27 cellular contexts compared by ENCODE assay signal in the genomic region with DNA sequence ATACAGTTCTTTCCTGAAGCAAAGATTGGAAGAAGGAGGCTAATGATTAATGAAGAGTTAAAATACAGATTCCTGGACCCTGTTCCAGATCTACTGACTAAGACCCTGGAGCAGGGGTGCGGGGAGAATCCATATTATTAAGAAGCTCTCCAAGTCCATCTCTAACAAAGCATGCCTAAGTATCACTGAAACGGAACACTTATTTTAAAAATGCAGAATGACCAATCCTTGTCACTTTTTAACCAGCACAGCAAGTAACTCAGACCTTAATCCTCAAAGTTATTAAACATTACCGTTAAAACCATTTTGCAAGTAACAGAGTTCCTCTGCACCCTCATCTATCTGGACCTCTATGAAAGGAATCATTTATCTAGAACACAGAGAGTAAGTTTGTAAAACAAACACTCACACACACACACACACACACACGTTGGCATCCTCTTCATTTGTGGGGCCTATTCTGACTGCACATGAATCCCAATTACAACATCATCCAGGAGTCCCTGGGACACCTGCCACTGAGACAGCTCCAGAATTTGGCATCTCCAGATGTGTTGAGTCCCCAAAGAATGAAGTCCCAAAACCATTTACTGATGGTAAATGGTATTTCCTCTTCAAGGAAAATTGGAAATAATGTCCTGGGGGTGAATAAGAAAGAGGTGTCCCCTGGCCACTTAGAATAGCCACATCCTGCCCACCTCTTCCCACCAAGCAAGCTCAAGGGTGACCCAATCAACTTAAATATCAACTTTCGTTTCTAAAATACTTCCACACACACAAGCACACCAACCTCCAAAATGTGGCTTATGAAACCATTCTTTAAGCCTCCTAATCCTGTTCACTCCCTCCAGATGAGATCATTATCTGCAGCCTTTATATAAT.
A peak's percentile ranks its signal among the peaks of the same experiment; 100 is the strongest.
DNase-seq lines count a peak whose midpoint lies in the region; ATAC-seq, FAIRE-seq and TF ChIP-seq lines count a peak whose summit lies in the region.
"Had no signal": no experiment of that assay in that cellular context is flagged by ENCODE, and none has a peak within 500 bp of the region (broad histone marks: within the 10 kb centered on the region; RNA-seq: fewer than 3 reads in every experiment).

No MANE protein-coding gene starts in this region.

- H3K27me3 ChIP-seq in right lobe of liver (no peaks in the 10 kb centered on the region), HepG2 (ENCODE audit: control insufficient read depth in 1 of 2, insufficient read depth in 2 of 2, low read length in 2 of 2) (no peaks in the 10 kb centered on the region; a peak in 1 of 5 replicates), bronchial epithelial cell (ENCODE audit: control insufficient read depth, insufficient read depth, low read length) (no peaks in the 10 kb centered on the region), transverse colon (no peaks in the 10 kb centered on the region)
- H3K27me3 ChIP-seq: BLaER1, cardiac muscle cell, hepatocyte, sigmoid colon, upper lobe of right lung had no signal

- peaks cover 48% of the 10 kb centered on the region for H3K79me2 ChIP-seq in HepG2 (ENCODE audit: insufficient read depth, low read length)

- in situ Hi-C loops in HepG2 (cut with HindIII; ENCODE audit: extremely low pct_ligation_motif_present, low pct_unique_long_range_greater_than_20kb) = no loop called here
- in situ Hi-C loops in transverse colon (cut with MboI; ENCODE audit: low pct_ligation_motif_present in 1 of 4, low pct_unique_long_range_greater_than_20kb in 1 of 4, low sequenced_read_pairs in 3 of 4) = loop anchor here in 1 of 4 donors (25.0 kb wide), 1 partner anchor 290 kb away; no protein-coding TSS in a partner anchor

- TF ChIP-seq EP300 in HepG2 (IDR thresholded peaks at IDR 0.05; ENCODE audit: low read depth in 2 of 2, low read length in 2 of 2) (no peak), HepG2 (CRISPR knock-in tag; IDR thresholded peaks at IDR 0.05; ENCODE audit: borderline replicate concordance) (no peak), transverse colon (IDR thresholded peaks at IDR 0.05; ENCODE audit: low read depth) (no peak)

- ATAC-seq in right lobe of liver (peak; percentile 60 to 86 (median 66)), HepG2 (no peak), HG03378 (IDR thresholded peaks at IDR 0.05; ENCODE audit: unreplicated experiment) (no peak)
- ATAC-seq: T-cell, upper lobe of right lung had no signal

- DNase-seq in right lobe of liver (no peak), HepG2 (ENCODE audit: low spot score) (no peak), bronchial epithelial cell (ENCODE audit: low read depth) (no peak), left kidney (ENCODE audit: low read depth, low spot score) (peak; percentile 67), transverse colon (no peak), glutamatergic neuron (no peak), GM20000 (ENCODE audit: low spot score) (no peak)
- DNase-seq: activated CD4-positive, alpha-beta T cell treated with anti-CD3 and anti-CD28 coated beads for 1 hour; activated CD8-positive, alpha-beta memory T cell treated with anti-CD3 and anti-CD28 coated beads for 24 hours; activated T-cell treated with anti-CD3 and anti-CD28 coated beads, Interleukin-2, amount 50 U/mL, for 24 hours; foreskin fibroblast; KG1; naive B cell; NCI-H1694 treated with DMSO at 0.1 percent for 48 hours; NCI-H748 treated with DMSO at 0.1 percent for 48 hours; SHP77 treated with DMSO at 0.1 percent for 48 hours; sigmoid colon; T-cell; upper lobe of right lung had no signal

- TF ChIP-seq POLR2A in right lobe of liver (IDR thresholded peaks at IDR 0.05) = no peak
- TF ChIP-seq POLR2A in HepG2 (IDR thresholded peaks at IDR 0.05; ENCODE audit: insufficient read depth in 1 of 2, low read depth in 2 of 2, low read length in 2 of 2) = no peak
- no peak for TF ChIP-seq POLR2A in transverse colon (IDR thresholded peaks at IDR 0.05)

- H3K27ac Mint-ChIP-seq in glutamatergic neuron (ENCODE audit: unreplicated experiment) = no peak overlapping the region
- H3K27ac Mint-ChIP-seq: activated T-cell treated with anti-CD3 and anti-CD28 coated beads, Interleukin-2, amount 50 U/mL, for 24 hours; dendritic cell treated with granulocyte-macrophage colony-stimulating factor and Interleukin-4, amounts not matched to agents 40 ng/mL and 50 ng/mL, for 4 days; memory B cell; naive B cell; T-cell had no signal

- TF ChIP-seq CTCF in right lobe of liver (IDR thresholded peaks at IDR 0.05) (no peak), HepG2 (CRISPR knock-in tag; IDR thresholded peaks at IDR 0.05) (no peak), bronchial epithelial cell (IDR thresholded peaks at IDR 0.05; ENCODE audit: insufficient read depth, low read length, severe bottlenecking) (no peak), transverse colon (IDR thresholded peaks at IDR 0.05) (no peak), glutamatergic neuron (IDR thresholded peaks at IDR 0.05; ENCODE audit: partially characterized antibody, unreplicated experiment) (no peak), GM20000 (IDR thresholded peaks at IDR 0.05; ENCODE audit: extremely low read depth, missing control alignments) (no peak)

- H3K4me1 ChIP-seq in right lobe of liver = peaks cover 0 to 16% (median 0%) of the 10 kb centered on the region in 4 donors
- H3K4me1 ChIP-seq in HepG2 (ENCODE audit: insufficient read depth, low read length) = peaks cover 41% of the 10 kb centered on the region
- H3K4me1 ChIP-seq in transverse colon = peaks cover 4 to 27% (median 18%) of the 10 kb centered on the region in 4 donors

- CTCF ChIA-PET in HepG2 (lab: Yijun Ruan, JAX; ENCODE audit: low intra/inter-chr PET ratio, low total read pairs) = no interaction called here

- 48% methylated on average over 4 of the region's 5 CpGs for WGBS in right lobe of liver (ENCODE audit: insufficient coverage, low coverage, low lambda C conversion rate, missing lambda C conversion rate)
- 73% methylated on average over 5 of the region's 5 CpGs for WGBS in HepG2 (ENCODE audit: low lambda C conversion rate)
- 64 to 76% methylated on average over 3 to 5 of the region's 5 CpGs for WGBS in transverse colon (ENCODE audit: low coverage in 1 of 2), 2 donors

- no peaks in the 10 kb centered on the region for H3K36me3 ChIP-seq in right lobe of liver
- peaks cover 7 to 17% of the 10 kb centered on the region in 2 experiments for H3K36me3 ChIP-seq in HepG2 (replicated peaks in 1 of 2; ENCODE audit: control insufficient read depth in 1 of 2, insufficient read depth in 2 of 2, low read length in 2 of 2)
- H3K36me3 ChIP-seq in bronchial epithelial cell (ENCODE audit: control insufficient read depth, insufficient read depth, low read length) = peaks cover 4% of the 10 kb centered on the region
- H3K36me3 ChIP-seq in transverse colon = no peaks in the 10 kb centered on the region
- H3K36me3 ChIP-seq: cardiac muscle cell, HAP-1, upper lobe of right lung had no signal

- H3K4me3 Mint-ChIP-seq in glutamatergic neuron (ENCODE audit: unreplicated experiment) = no peak overlapping the region
- H3K4me3 Mint-ChIP-seq: activated T-cell treated with anti-CD3 and anti-CD28 coated beads, Interleukin-2, amount 50 U/mL, for 24 hours; dendritic cell treated with granulocyte-macrophage colony-stimulating factor and Interleukin-4, amounts not matched to agents 40 ng/mL and 50 ng/mL, for 4 days; memory B cell; naive B cell; T-cell had no signal

- no peak overlapping the region for H3K4me2 ChIP-seq in HepG2 (ENCODE audit: low read depth, low read length)
- H3K4me2 ChIP-seq: hepatocyte had no signal

- H3K4me1 Mint-ChIP-seq in glutamatergic neuron (ENCODE audit: low read depth, unreplicated experiment) = peaks cover 9% of the 10 kb centered on the region
- H3K4me1 Mint-ChIP-seq: memory B cell, naive B cell had no signal

- POLR2A ChIA-PET in HepG2 (lab: Yijun Ruan, JAX) = no interaction called here

- no peak overlapping the region for H3K4me3 ChIP-seq in right lobe of liver
- H3K4me3 ChIP-seq in HepG2 (replicated peaks in 1 of 3; ENCODE audit: insufficient read depth in 1 of 3, low read depth in 2 of 3, low read length in 3 of 3) = no peak overlapping the region
- no peak overlapping the region for H3K4me3 ChIP-seq in bronchial epithelial cell (ENCODE audit: low read depth, low read length)
- no peak overlapping the region for H3K4me3 ChIP-seq in transverse colon
- H3K4me3 ChIP-seq: BLaER1, cardiac muscle cell, HAP-1, hepatocyte, sigmoid colon, upper lobe of right lung had no signal

- H3K27me3 Mint-ChIP-seq in glutamatergic neuron (ENCODE audit: unreplicated experiment) = peaks cover 5% of the 10 kb centered on the region
- H3K27me3 Mint-ChIP-seq: memory B cell had no signal

- no peak for TF ChIP-seq RAD21 in HepG2 (CRISPR knock-in tag; IDR thresholded peaks at IDR 0.05)

- H2AFZ ChIP-seq in HepG2 (ENCODE audit: low read length) = no peak overlapping the region
- H2AFZ ChIP-seq: hepatocyte had no signal

- BruUV-seq in HepG2 (replicated peaks; lab: Mats Ljungman, UMichigan) = no TSS peak

- FAIRE-seq in HepG2 (lab: Jason Lieb, UNC) = no peak
- peak; percentile 7 for FAIRE-seq in bronchial epithelial cell (lab: Jason Lieb, UNC)
- FAIRE-seq: endothelial cell of umbilical vein had no signal

- peaks cover 8% of the 10 kb centered on the region for H4K20me1 ChIP-seq in HepG2 (ENCODE audit: insufficient read depth, low read length)

- peaks cover 3% of the 10 kb centered on the region for H3K36me3 Mint-ChIP-seq in glutamatergic neuron (ENCODE audit: unreplicated experiment)
- H3K36me3 Mint-ChIP-seq: memory B cell, naive B cell, T-cell had no signal

- H3K27ac ChIP-seq in right lobe of liver = no peak overlapping the region
- H3K27ac ChIP-seq in HepG2 (ENCODE audit: extremely low read length, insufficient read depth, low read length) = no peak overlapping the region
- H3K27ac ChIP-seq in transverse colon = no peak overlapping the region
- H3K27ac ChIP-seq: BLaER1, cardiac muscle cell, hepatocyte, sigmoid colon had no signal

- H3K9me3 Mint-ChIP-seq in glutamatergic neuron (ENCODE audit: unreplicated experiment) = no peaks in the 10 kb centered on the region
- H3K9me3 Mint-ChIP-seq: activated T-cell treated with anti-CD3 and anti-CD28 coated beads, Interleukin-2, amount 50 U/mL, for 24 hours; dendritic cell treated with granulocyte-macrophage colony-stimulating factor and Interleukin-4, amounts not matched to agents 40 ng/mL and 50 ng/mL, for 4 days; naive B cell; T-cell had no signal

- intact Hi-C loops in right lobe of liver (cut with DNase I) = no loop called here
- intact Hi-C loops in HepG2 (cut with micrococcal nuclease; ENCODE audit: unreplicated experiment) = no loop called here
- intact Hi-C loops in transverse colon (cut with DNase I; ENCODE audit: low total_unique reads) = no loop called here

- no peaks in the 10 kb centered on the region for H3K9me3 ChIP-seq in right lobe of liver
- no peaks in the 10 kb centered on the region for H3K9me3 ChIP-seq in HepG2 (ENCODE audit: low read length)
- H3K9me3 ChIP-seq in transverse colon = no peaks in the 10 kb centered on the region
- H3K9me3 ChIP-seq: HAP-1, sigmoid colon, upper lobe of right lung had no signal

- H3K9ac ChIP-seq in HepG2 (ENCODE audit: insufficient read depth, low read depth, low read length) = no peak overlapping the region
- H3K9ac ChIP-seq: BLaER1 had no signal

TF ChIP-seq in HepG2, 621 proteins besides CTCF, POLR2A, EP300 and RAD21 (continues in another document):
- TF ChIP-seq EHMT2 (IDR thresholded peaks at IDR 0.05; ENCODE audit: borderline replicate concordance, low read depth, low read length) = no peak

Comparison
In these comparisons a context has a peak if more than half of its experiments do, and no peak if none do; other contexts are left out.
1. ATAC-seq: peak in right lobe of liver (4 of 4); none in HepG2 (single experiment) and HG03378 (single experiment).